In the genomic region with DNA sequence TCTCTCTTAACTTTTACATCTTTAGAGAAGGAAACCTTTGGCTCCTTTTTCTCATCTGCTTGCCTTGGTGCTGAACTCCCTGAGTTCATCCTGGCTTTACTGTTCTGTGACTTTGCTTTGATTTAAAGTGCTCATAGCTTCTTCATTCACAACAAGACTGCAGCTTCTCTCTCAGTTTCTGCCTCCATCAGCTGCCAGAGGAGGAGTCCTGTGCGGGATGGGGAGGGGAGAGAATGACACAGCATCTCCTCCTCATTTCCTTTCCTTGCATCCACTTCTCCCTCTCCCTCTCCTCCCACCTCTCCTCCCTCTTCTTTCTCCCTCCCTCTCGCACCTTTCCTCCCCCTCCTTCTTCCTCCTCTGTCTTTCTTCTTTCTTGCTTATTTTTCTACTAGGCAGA, we compare ENCODE assay signal across 13 cellular contexts. TPM values are rescaled to one million over a fixed set of nuclear protein-coding genes. Genes with fewer than 3 reads are reported as not detected.
DNase-seq lines count a peak whose midpoint lies in the region; ATAC-seq and TF ChIP-seq lines count a peak whose summit lies in the region.
"Had no signal": no experiment of that assay in that cellular context is flagged by ENCODE, and none has a peak within 500 bp of the region (broad histone marks: within the 10 kb centered on the region; RNA-seq: fewer than 3 reads in every experiment).

No MANE protein-coding gene starts in this region.

- no peak overlapping the region for H3K27ac ChIP-seq in BLaER1 treated with 17β-estradiol and CSF1 and Interleukin-3, amounts not matched to agents 10 nM and 100 nM
- H3K27ac ChIP-seq in iPS-20b (ENCODE audit: low read length), result peak overlapping the region; percentile 84
- H3K27ac ChIP-seq in adrenal gland, result no peak overlapping the region
- H3K27ac ChIP-seq: right lobe of liver had no signal

- H3K9me3 ChIP-seq in BLaER1 treated with 17β-estradiol and CSF1 and Interleukin-3, amounts not matched to agents 10 nM and 100 nM (replicated peaks in 1 of 11), result peaks cover 7 to 44% (median 19%) of the 10 kb centered on the region in 11 experiments; a peak in 14 of 22 replicates
- H3K9me3 ChIP-seq in iPS-20b (ENCODE audit: insufficient read depth, low read depth, low read length), result no peaks in the 10 kb centered on the region
- no peaks in the 10 kb centered on the region for H3K9me3 ChIP-seq in adrenal gland (replicated peaks in 1 of 3)
- H3K9me3 ChIP-seq: BE2C, right lobe of liver had no signal

- peak overlapping the region in 7 of 11 experiments; percentile 2 to 38 (median 15); a peak in 5 of 22 replicates for H3K4me2 ChIP-seq in BLaER1 treated with 17β-estradiol and CSF1 and Interleukin-3, amounts not matched to agents 10 nM and 100 nM

- H3K4me1 Mint-ChIP-seq in T-helper 2 cell treated with Interferon-gamma antibody and Interleukin-4, amounts not matched to agents 5 μg/mL and 100 μg/mL, for 36 hours (ENCODE audit: low read depth), result no peaks in the 10 kb centered on the region
- H3K4me1 Mint-ChIP-seq: activated naive CD4-positive, alpha-beta T cell treated with anti-CD3 and anti-CD28 coated beads, Interleukin-2, amount 10 ng/mL, durations not matched to agents 7 days and 5 days had no signal

- no peak for TF ChIP-seq CTCF in adrenal gland (IDR thresholded peaks at IDR 0.05)

- TF ChIP-seq POLR2A in adrenal gland (IDR thresholded peaks at IDR 0.05), result no peak

- no peaks in the 10 kb centered on the region for H3K27me3 ChIP-seq in BLaER1 treated with 17β-estradiol and CSF1 and Interleukin-3, amounts not matched to agents 10 nM and 100 nM
- no peaks in the 10 kb centered on the region for H3K27me3 ChIP-seq in iPS-20b (ENCODE audit: insufficient read depth, low read length)
- H3K27me3 ChIP-seq in adrenal gland, result peaks cover 4% of the 10 kb centered on the region
- H3K27me3 ChIP-seq: BE2C, right lobe of liver had no signal

- H3K9me3 Mint-ChIP-seq in T-helper 2 cell treated with Interferon-gamma antibody and Interleukin-4, amounts not matched to agents 5 μg/mL and 100 μg/mL, for 36 hours, result no peaks in the 10 kb centered on the region
- H3K9me3 Mint-ChIP-seq: activated naive CD4-positive, alpha-beta T cell treated with anti-CD3 and anti-CD28 coated beads, Interleukin-2, amount 10 ng/mL, durations not matched to agents 7 days and 5 days had no signal

- H3K4me1 ChIP-seq in BLaER1 treated with 17β-estradiol and CSF1 and Interleukin-3, amounts not matched to agents 10 nM and 100 nM, result peaks cover 6 to 32% (median 23%) of the 10 kb centered on the region in 10 experiments; a peak in 19 of 20 replicates
- H3K4me1 ChIP-seq in iPS-20b (ENCODE audit: insufficient read depth, low read length), result peaks cover 18% of the 10 kb centered on the region
- H3K4me1 ChIP-seq in adrenal gland (replicated peaks in 1 of 2), result no peaks in the 10 kb centered on the region
- H3K4me1 ChIP-seq: BE2C, right lobe of liver had no signal

- H3K9ac ChIP-seq in BLaER1 treated with 17β-estradiol and CSF1 and Interleukin-3, amounts not matched to agents 10 nM and 100 nM, result no peak overlapping the region
- peak overlapping the region; percentile 10; the same call in 1 of the 2 replicates for H3K9ac ChIP-seq in iPS-20b (ENCODE audit: low read depth, low read length)

- H3K4me3 Mint-ChIP-seq in T-helper 2 cell treated with Interferon-gamma antibody and Interleukin-4, amounts not matched to agents 5 μg/mL and 100 μg/mL, for 36 hours, result no peak overlapping the region
- H3K4me3 Mint-ChIP-seq: activated naive CD4-positive, alpha-beta T cell treated with anti-CD3 and anti-CD28 coated beads, Interleukin-2, amount 10 ng/mL, durations not matched to agents 7 days and 5 days had no signal

- 20 to 41% (median 30%) methylated on average over 2 of the region's 2 CpGs for WGBS in adrenal gland, 4 donors

- no peak overlapping the region for H3K4me3 ChIP-seq in BLaER1 treated with 17β-estradiol and CSF1 and Interleukin-3, amounts not matched to agents 10 nM and 100 nM
- H3K4me3 ChIP-seq in iPS-20b (ENCODE audit: low read length) (peak overlapping the region; percentile 35; the same call in 1 of the 2 replicates), adrenal gland (no peak overlapping the region)
- H3K4me3 ChIP-seq: right lobe of liver had no signal

- DNase-seq in HT1080 (ENCODE audit: low read depth) (peak; percentile 82), amniotic epithelial cell (ENCODE audit: low read depth) (peak; percentile 13), adrenal gland (no peak)
- DNase-seq in T-helper 2 cell treated with Interferon-gamma antibody and Interleukin-4, amounts not matched to agents 5 μg/mL and 100 μg/mL, for 36 hours (ENCODE audit: low spot score), result no peak
- DNase-seq: activated CD8-positive, alpha-beta memory T cell treated with anti-CD3 and anti-CD28 coated beads for 24 hours; activated naive CD4-positive, alpha-beta T cell treated with anti-CD3 and anti-CD28 coated beads, Interleukin-2, amount 10 ng/mL, durations not matched to agents 7 days and 5 days; BE2C; right lobe of liver; RPMI8226 had no signal

- no peak for ATAC-seq in GM21619 (IDR thresholded peaks at IDR 0.05; ENCODE audit: unreplicated experiment)
- no peak for ATAC-seq in HG02678 (IDR thresholded peaks at IDR 0.05; ENCODE audit: unreplicated experiment)
- ATAC-seq: right lobe of liver had no signal

- no peaks in the 10 kb centered on the region for H3K36me3 Mint-ChIP-seq in T-helper 2 cell treated with Interferon-gamma antibody and Interleukin-4, amounts not matched to agents 5 μg/mL and 100 μg/mL, for 36 hours (ENCODE audit: low read depth)
- H3K36me3 Mint-ChIP-seq: activated naive CD4-positive, alpha-beta T cell treated with anti-CD3 and anti-CD28 coated beads, Interleukin-2, amount 10 ng/mL, durations not matched to agents 7 days and 5 days had no signal

- no peaks in the 10 kb centered on the region for H3K36me3 ChIP-seq in BLaER1 treated with 17β-estradiol and CSF1 and Interleukin-3, amounts not matched to agents 10 nM and 100 nM
- H3K36me3 ChIP-seq in iPS-20b (ENCODE audit: insufficient read depth, low read depth, low read length) (no peaks in the 10 kb centered on the region), adrenal gland (replicated peaks in 1 of 2) (no peaks in the 10 kb centered on the region)
- H3K36me3 ChIP-seq: BE2C, right lobe of liver had no signal

- H4K20me1 ChIP-seq in BLaER1 treated with 17β-estradiol and CSF1 and Interleukin-3, amounts not matched to agents 10 nM and 100 nM, result no peaks in the 10 kb centered on the region

- intact Hi-C loops in adrenal gland (cut with DNase I), result no loop called here

- H3K27me3 Mint-ChIP-seq in T-helper 2 cell treated with Interferon-gamma antibody and Interleukin-4, amounts not matched to agents 5 μg/mL and 100 μg/mL, for 36 hours (ENCODE audit: low read depth), result no peaks in the 10 kb centered on the region
- H3K27me3 Mint-ChIP-seq: activated naive CD4-positive, alpha-beta T cell treated with anti-CD3 and anti-CD28 coated beads, Interleukin-2, amount 10 ng/mL, durations not matched to agents 7 days and 5 days had no signal

- no peak overlapping the region for H3K27ac Mint-ChIP-seq in T-helper 2 cell treated with Interferon-gamma antibody and Interleukin-4, amounts not matched to agents 5 μg/mL and 100 μg/mL, for 36 hours
- H3K27ac Mint-ChIP-seq: activated naive CD4-positive, alpha-beta T cell treated with anti-CD3 and anti-CD28 coated beads, Interleukin-2, amount 10 ng/mL, durations not matched to agents 7 days and 5 days had no signal

RNA-seq across cellular contexts. Expression of gene CBLL2, which starts 42.0 kb away (rescaled TPM):
- not detected in 2 replicates for total RNA-seq in HT1080 (2014; rRNA removed; shearing (Covaris generic))
- not detected in 2 replicates for polyA plus RNA-seq in HT1080 (2015; cell fraction: cytosol; rRNA removed)
- polyA plus RNA-seq in HT1080 (2015; cell fraction: nucleus; rRNA removed), result not detected in 2 replicates
- total RNA-seq in adrenal gland, result not detected
- not detected for polyA plus RNA-seq in adrenal gland
- total RNA-seq: right lobe of liver had no signal

Comparison
In these comparisons a context has a peak if more than half of its experiments do, and no peak if none do; other contexts are left out.
1. DNase-seq: peak in HT1080 (single experiment) and amniotic epithelial cell (single experiment); none in adrenal gland (0 of 7) and T-helper 2 cell treated with Interferon-gamma antibody and Interleukin-4, amounts not matched to agents 5 μg/mL and 100 μg/mL, for 36 hours (single experiment).